Comparison of ENCODE assay signal across 8 cellular contexts in the genomic region with DNA sequence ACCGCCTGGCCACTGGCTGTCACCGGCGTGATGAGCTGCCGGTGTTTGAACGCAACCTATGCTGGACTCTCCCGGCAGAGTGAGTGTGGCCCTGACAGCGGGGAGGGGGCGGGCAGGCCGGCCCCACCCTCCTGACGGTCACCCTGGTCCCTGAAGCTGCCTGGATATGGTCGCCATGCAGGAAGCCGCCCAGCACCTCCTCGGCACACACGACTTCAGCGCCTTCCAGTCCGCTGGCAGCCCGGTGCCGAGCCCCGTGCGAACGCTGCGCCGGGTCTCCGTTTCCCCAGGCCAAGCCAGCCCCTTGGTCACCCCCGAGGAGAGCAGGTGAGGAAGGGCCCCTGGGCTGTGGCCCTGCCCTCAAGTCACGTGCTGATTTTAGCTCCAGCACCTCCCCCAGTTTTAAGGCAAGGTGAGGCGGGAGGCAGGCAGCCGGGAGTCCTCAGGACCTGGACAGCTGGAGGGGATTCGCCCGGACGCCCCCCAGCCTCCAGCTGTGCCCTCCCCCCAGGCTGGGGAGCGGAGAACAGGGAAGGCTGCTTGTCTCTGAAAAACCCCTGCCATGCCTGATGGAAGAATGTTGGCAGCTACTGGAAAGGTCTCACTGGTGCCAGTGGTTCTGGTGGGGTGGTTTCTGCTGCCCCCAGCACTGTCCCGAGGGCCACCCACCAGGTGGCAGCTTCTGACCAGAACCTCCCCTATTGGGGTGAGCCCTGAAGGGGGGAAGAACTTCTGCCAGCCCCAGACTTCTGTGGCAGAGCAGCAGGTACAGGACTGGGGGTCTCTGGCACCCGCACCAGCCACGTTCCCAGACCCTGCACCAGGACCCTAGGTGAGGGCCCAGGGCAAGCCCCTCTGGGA. TPM values are rescaled to one million over a fixed set of nuclear protein-coding genes. Genes with fewer than 3 reads are reported as not detected.
DNase-seq lines count a peak whose midpoint lies in the region; ATAC-seq and TF ChIP-seq lines count a peak whose summit lies in the region.

No MANE protein-coding gene starts in this region.

- intact Hi-C loops in CD8-positive, alpha-beta T cell (cut with DNase I, micrococcal nuclease): loop anchor here (2.0 to 5.0 kb wide), 8 partner anchors 37 to 608 kb away; a partner anchor contains a TSS

- CTCF ChIA-PET in CD8-positive, alpha-beta T cell (lab: Charles Lee): interaction anchor here (1.2 kb wide), 1 partner anchor 62 kb away, joined by 3 read pairs; no protein-coding TSS in a partner anchor
- CTCF ChIA-PET in GM10248 (lab: Yijun Ruan, JAX): interaction anchor here (1.1 to 2.1 kb wide), 3 partner anchors 10 to 65 kb away, joined by 3 to 7 read pairs (median 6); a partner anchor contains a TSS

- H3K27ac ChIP-seq in CD8-positive, alpha-beta T cell (ENCODE audit: low read depth, low read length): peak overlapping the region; percentile 69
- H3K27ac ChIP-seq in ectodermal cell (ENCODE audit: insufficient read depth, low read depth, low read length, poor library complexity, severe bottlenecking): no peak overlapping the region
- no peak overlapping the region for H3K27ac ChIP-seq in neural progenitor cell

- ATAC-seq in CD8-positive, alpha-beta T cell: no peak
- no peak for ATAC-seq in HG02970 (IDR thresholded peaks at IDR 0.05; ENCODE audit: low FRiP score, unreplicated experiment)

- H3K79me2 ChIP-seq in neural progenitor cell (ENCODE audit: low read depth): peaks cover 5% of the 10 kb centered on the region

- peaks cover 45% of the 10 kb centered on the region for H4K20me1 ChIP-seq in neural progenitor cell (ENCODE audit: low read depth)

- H3K27me3 ChIP-seq in CD8-positive, alpha-beta T cell (ENCODE audit: insufficient read depth, low read length): no peaks in the 10 kb centered on the region
- H3K27me3 ChIP-seq in ectodermal cell (ENCODE audit: control insufficient read depth, insufficient read depth, low read length, poor library complexity, severe bottlenecking) (peaks cover 13% of the 10 kb centered on the region), neural progenitor cell (peaks cover 10% of the 10 kb centered on the region)

- no peak for TF ChIP-seq CTCF in CD8-positive, alpha-beta T cell (IDR thresholded peaks at IDR 0.05)
- TF ChIP-seq CTCF in neural progenitor cell (IDR thresholded peaks at IDR 0.05): no peak
- TF ChIP-seq CTCF in GM10248 (IDR thresholded peaks at IDR 0.05; ENCODE audit: control extremely low read depth, extremely low read depth, low read depth, missing control alignments): no peak

- H3K4me1 ChIP-seq in CD8-positive, alpha-beta T cell (ENCODE audit: insufficient read depth, low read length): peaks cover 33% of the 10 kb centered on the region
- H3K4me1 ChIP-seq in ectodermal cell (ENCODE audit: control insufficient read depth, insufficient read depth, low read length) (peaks cover 35% of the 10 kb centered on the region), neural progenitor cell (peaks cover 32% of the 10 kb centered on the region)

- H3K4me3 Mint-ChIP-seq in CD8-positive, alpha-beta T cell: peak overlapping the region; percentile 73
- peak overlapping the region; percentile 80 for H3K4me3 Mint-ChIP-seq in neural progenitor cell

- peaks cover 14% of the 10 kb centered on the region for H3K36me3 ChIP-seq in CD8-positive, alpha-beta T cell (ENCODE audit: insufficient read depth, low read length)
- H3K36me3 ChIP-seq in ectodermal cell (ENCODE audit: control insufficient read depth, insufficient read depth, low read length) (peaks cover 14% of the 10 kb centered on the region), neural progenitor cell (no peaks in the 10 kb centered on the region)

- H3K36me3 Mint-ChIP-seq in CD8-positive, alpha-beta T cell: peaks cover 21% of the 10 kb centered on the region
- peaks cover 2% of the 10 kb centered on the region for H3K36me3 Mint-ChIP-seq in neural progenitor cell

- no peaks in the 10 kb centered on the region for H3K9me3 Mint-ChIP-seq in CD8-positive, alpha-beta T cell
- no peaks in the 10 kb centered on the region for H3K9me3 Mint-ChIP-seq in neural progenitor cell

- no peak overlapping the region for H2AFZ ChIP-seq in neural progenitor cell (replicated peaks)

- no peak overlapping the region for H3K9ac ChIP-seq in neural progenitor cell

- POLR2A ChIA-PET in CD8-positive, alpha-beta T cell (lab: Charles Lee): interaction anchor here (0.8 to 1.2 kb wide), 4 partner anchors 36 to 89 kb away, joined by 3 to 4 read pairs (median 3); a partner anchor contains a TSS
- POLR2A ChIA-PET in GM10248 (lab: Yijun Ruan, JAX): no interaction called here

- peak overlapping the region; percentile 94 for H3K4me2 ChIP-seq in neural progenitor cell

- H3F3A ChIP-seq in neural progenitor cell (ENCODE audit: low read depth): peaks cover 19% of the 10 kb centered on the region

- DNase-seq in CD8-positive, alpha-beta T cell: no peak
- DNase-seq in NCI-H510A treated with DMSO at 0.1 percent for 48 hours (lab: John Stamatoyannopoulos, UW) (peak; percentile 65), neural progenitor cell (ENCODE audit: low spot score) (no peak), GM10248 (ENCODE audit: extremely low spot score) (no peak), hepatic stellate cell (ENCODE audit: low spot score) (no peak), dermis blood vessel endothelial cell (no peak)

- H3K27ac Mint-ChIP-seq in CD8-positive, alpha-beta T cell: peak overlapping the region; percentile 70
- H3K27ac Mint-ChIP-seq in neural progenitor cell: no peak overlapping the region

- 38 to 42% methylated on average over 35 of the region's 35 CpGs for WGBS in ectodermal cell, 2 experiments

- no peaks in the 10 kb centered on the region for H3K9me3 ChIP-seq in CD8-positive, alpha-beta T cell (ENCODE audit: low read length)
- H3K9me3 ChIP-seq in ectodermal cell (ENCODE audit: control insufficient read depth, low read length) (no peaks in the 10 kb centered on the region), neural progenitor cell (ENCODE audit: low read depth) (no peaks in the 10 kb centered on the region)

- H3K27me3 Mint-ChIP-seq in CD8-positive, alpha-beta T cell (ENCODE audit: low read depth): no peaks in the 10 kb centered on the region
- H3K27me3 Mint-ChIP-seq in neural progenitor cell (ENCODE audit: insufficient read depth, low read depth): peaks cover 2% of the 10 kb centered on the region

- H3K4me3 ChIP-seq in CD8-positive, alpha-beta T cell (ENCODE audit: low read depth, low read length): no peak overlapping the region
- H3K4me3 ChIP-seq in ectodermal cell (ENCODE audit: insufficient read depth, low read depth, low read length): peak overlapping the region; percentile 83
- peak overlapping the region; percentile 71 for H3K4me3 ChIP-seq in neural progenitor cell

- H3K4me1 Mint-ChIP-seq in CD8-positive, alpha-beta T cell (ENCODE audit: low read depth): peaks cover 20% of the 10 kb centered on the region
- peaks cover 15% of the 10 kb centered on the region for H3K4me1 Mint-ChIP-seq in neural progenitor cell

RNA-seq across cellular contexts. Expression of a gene that starts 1.4 kb away (rescaled TPM):
- total RNA-seq in CD8-positive, alpha-beta T cell: 10 to 100 TPM; 17.1 to 17.5 TPM
- 18.1 TPM for polyA plus RNA-seq in ectodermal cell (2013, experiment 1 of 4)
- 19.2 TPM for polyA plus RNA-seq in ectodermal cell (2013, experiment 2 of 4)
- 16.2 TPM for polyA plus RNA-seq in ectodermal cell (2013, experiment 3 of 4)
- 17.3 TPM for polyA plus RNA-seq in ectodermal cell (2013, experiment 4 of 4)
- total RNA-seq in neural progenitor cell (ENCODE audit: low replicate concordance): 3.7 and 22.5 TPM in 2 replicates
- total RNA-seq in dermis blood vessel endothelial cell: 11.1 and 13.7 TPM in 2 replicates

RNA-seq across cellular contexts. Expression of a gene that starts 2.0 kb away (rescaled TPM):
- total RNA-seq in CD8-positive, alpha-beta T cell: 10 to 100 TPM; 46.6 to 47.5 TPM
- polyA plus RNA-seq in ectodermal cell (2013, experiment 1 of 4): 41.7 TPM
- 45.9 TPM for polyA plus RNA-seq in ectodermal cell (2013, experiment 2 of 4)
- 40.2 TPM for polyA plus RNA-seq in ectodermal cell (2013, experiment 3 of 4)
- 45.9 TPM for polyA plus RNA-seq in ectodermal cell (2013, experiment 4 of 4)
- total RNA-seq in neural progenitor cell (ENCODE audit: low replicate concordance) (10.7 and 24.6 TPM in 2 replicates), dermis blood vessel endothelial cell (16.8 and 30.6 TPM in 2 replicates)

RNA-seq across cellular contexts. Expression of a gene that starts 14.7 kb away (rescaled TPM):
- 100 to 1,000 TPM; 139 to 156 TPM for total RNA-seq in CD8-positive, alpha-beta T cell
- 142 TPM for polyA plus RNA-seq in ectodermal cell (2013, experiment 1 of 4)
- 127 TPM for polyA plus RNA-seq in ectodermal cell (2013, experiment 2 of 4)
- 92.8 TPM for polyA plus RNA-seq in ectodermal cell (2013, experiment 3 of 4)
- 101 TPM for polyA plus RNA-seq in ectodermal cell (2013, experiment 4 of 4)
- total RNA-seq in neural progenitor cell (ENCODE audit: low replicate concordance) (62.4 and 116 TPM in 2 replicates), dermis blood vessel endothelial cell (52.8 and 77.5 TPM in 2 replicates)

RNA-seq across cellular contexts. Expression of a gene that starts 14.8 kb away (rescaled TPM):
- 1 to 10 TPM; 7.3 to 7.9 TPM for total RNA-seq in CD8-positive, alpha-beta T cell
- polyA plus RNA-seq in ectodermal cell (2013, experiment 1 of 4): 11.2 TPM
- polyA plus RNA-seq in ectodermal cell (2013, experiment 2 of 4): 12.4 TPM
- polyA plus RNA-seq in ectodermal cell (2013, experiment 3 of 4): 11.4 TPM
- 11.4 TPM for polyA plus RNA-seq in ectodermal cell (2013, experiment 4 of 4)
- total RNA-seq in neural progenitor cell (ENCODE audit: low replicate concordance) (1.0 and 13.5 TPM in 2 replicates), dermis blood vessel endothelial cell (21.6 and 33.3 TPM in 2 replicates)

RNA-seq across cellular contexts. Expression of a gene that starts 21.3 kb away (rescaled TPM):
- under 1 TPM; 0.58 to 0.73 TPM for total RNA-seq in CD8-positive, alpha-beta T cell
- not detected for polyA plus RNA-seq in ectodermal cell (2013, experiment 1 of 4)
- polyA plus RNA-seq in ectodermal cell (2013, experiment 2 of 4): 0.21 TPM
- 0.21 TPM for polyA plus RNA-seq in ectodermal cell (2013, experiment 3 of 4)
- 0.12 TPM for polyA plus RNA-seq in ectodermal cell (2013, experiment 4 of 4)
- total RNA-seq in neural progenitor cell (ENCODE audit: low replicate concordance) (0.22 TPM in 1 of 2 replicates, not detected in the other), dermis blood vessel endothelial cell (0.28 and 0.85 TPM in 2 replicates)
